Comparison of ENCODE assay signal across 1 cellular context in the genomic region with DNA sequence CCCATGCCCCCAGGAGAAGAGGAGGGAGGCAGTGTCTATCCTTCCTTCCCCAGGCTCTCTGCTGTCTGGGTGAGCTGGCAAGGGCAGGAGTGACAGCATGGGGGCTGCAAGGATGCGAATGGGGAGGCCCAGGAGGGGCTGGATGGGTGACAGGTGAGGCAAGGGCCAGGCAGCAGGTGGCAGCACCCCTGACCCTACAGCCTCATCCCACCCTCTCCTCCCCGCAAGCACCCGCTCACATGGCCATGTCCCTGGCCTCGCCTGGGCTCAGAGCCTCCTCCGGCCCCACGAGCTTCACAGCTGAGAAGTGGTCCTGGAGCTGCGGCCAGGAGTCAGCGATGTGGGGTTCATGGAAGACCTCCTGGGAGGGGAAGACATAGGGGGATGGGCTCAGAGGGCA.
A peak's percentile ranks its signal among the peaks of the same experiment; 100 is the strongest.
TF ChIP-seq lines count a peak whose summit lies in the region.

No MANE protein-coding gene starts in this region.

TF ChIP-seq in HepG2, 621 proteins besides CTCF, POLR2A, EP300 and RAD21:
- TF ChIP-seq ZNF383 (CRISPR knock-in tag; IDR thresholded peaks at IDR 0.05; ENCODE audit: borderline replicate concordance) (no peak), ASH2L (IDR thresholded peaks at IDR 0.05; ENCODE audit: insufficient read length, low read depth, low read length) (no peak), ARHGAP35 (CRISPR knock-in tag; IDR thresholded peaks at IDR 0.05; ENCODE audit: borderline replicate concordance) (no peak), STAG1 (CRISPR knock-in tag; IDR thresholded peaks at IDR 0.05) (0 out of 2 replicates have a peak, but pooled peaks have one; percentile 14), ZBTB38 (CRISPR knock-in tag; IDR thresholded peaks at IDR 0.05) (no peak), ZFP82 (CRISPR knock-in tag; IDR thresholded peaks at IDR 0.05; ENCODE audit: borderline replicate concordance) (no peak), ZZZ3 (CRISPR knock-in tag; IDR thresholded peaks at IDR 0.05; ENCODE audit: borderline replicate concordance) (no peak), AGO2 (optimal IDR thresholded peaks at IDR 0.05; ENCODE audit: low read depth, low read length) (peak; percentile 55), RBFOX2 (IDR thresholded peaks at IDR 0.05; ENCODE audit: low read depth, low read length) (peak; percentile 63), AGO1 (IDR thresholded peaks at IDR 0.05; ENCODE audit: low read depth, low read length, poor library complexity, severe bottlenecking) (peak; percentile 74), MED13 (CRISPR knock-in tag; IDR thresholded peaks at IDR 0.05) (no peak), SETDB1 (CRISPR knock-in tag; IDR thresholded peaks at IDR 0.05; ENCODE audit: borderline replicate concordance) (no peak), YY1 (IDR thresholded peaks at IDR 0.05; ENCODE audit: insufficient read depth, insufficient replicate concordance, low read depth, low read length) (no peak), TEAD3 (CRISPR knock-in tag; optimal IDR thresholded peaks at IDR 0.05; ENCODE audit: borderline replicate concordance) (no peak), ZNF124 (CRISPR knock-in tag; IDR thresholded peaks at IDR 0.05) (no peak), MIER3 (CRISPR knock-in tag; IDR thresholded peaks at IDR 0.05; ENCODE audit: borderline replicate concordance) (no peak)
- TF ChIP-seq, protein P1, sequence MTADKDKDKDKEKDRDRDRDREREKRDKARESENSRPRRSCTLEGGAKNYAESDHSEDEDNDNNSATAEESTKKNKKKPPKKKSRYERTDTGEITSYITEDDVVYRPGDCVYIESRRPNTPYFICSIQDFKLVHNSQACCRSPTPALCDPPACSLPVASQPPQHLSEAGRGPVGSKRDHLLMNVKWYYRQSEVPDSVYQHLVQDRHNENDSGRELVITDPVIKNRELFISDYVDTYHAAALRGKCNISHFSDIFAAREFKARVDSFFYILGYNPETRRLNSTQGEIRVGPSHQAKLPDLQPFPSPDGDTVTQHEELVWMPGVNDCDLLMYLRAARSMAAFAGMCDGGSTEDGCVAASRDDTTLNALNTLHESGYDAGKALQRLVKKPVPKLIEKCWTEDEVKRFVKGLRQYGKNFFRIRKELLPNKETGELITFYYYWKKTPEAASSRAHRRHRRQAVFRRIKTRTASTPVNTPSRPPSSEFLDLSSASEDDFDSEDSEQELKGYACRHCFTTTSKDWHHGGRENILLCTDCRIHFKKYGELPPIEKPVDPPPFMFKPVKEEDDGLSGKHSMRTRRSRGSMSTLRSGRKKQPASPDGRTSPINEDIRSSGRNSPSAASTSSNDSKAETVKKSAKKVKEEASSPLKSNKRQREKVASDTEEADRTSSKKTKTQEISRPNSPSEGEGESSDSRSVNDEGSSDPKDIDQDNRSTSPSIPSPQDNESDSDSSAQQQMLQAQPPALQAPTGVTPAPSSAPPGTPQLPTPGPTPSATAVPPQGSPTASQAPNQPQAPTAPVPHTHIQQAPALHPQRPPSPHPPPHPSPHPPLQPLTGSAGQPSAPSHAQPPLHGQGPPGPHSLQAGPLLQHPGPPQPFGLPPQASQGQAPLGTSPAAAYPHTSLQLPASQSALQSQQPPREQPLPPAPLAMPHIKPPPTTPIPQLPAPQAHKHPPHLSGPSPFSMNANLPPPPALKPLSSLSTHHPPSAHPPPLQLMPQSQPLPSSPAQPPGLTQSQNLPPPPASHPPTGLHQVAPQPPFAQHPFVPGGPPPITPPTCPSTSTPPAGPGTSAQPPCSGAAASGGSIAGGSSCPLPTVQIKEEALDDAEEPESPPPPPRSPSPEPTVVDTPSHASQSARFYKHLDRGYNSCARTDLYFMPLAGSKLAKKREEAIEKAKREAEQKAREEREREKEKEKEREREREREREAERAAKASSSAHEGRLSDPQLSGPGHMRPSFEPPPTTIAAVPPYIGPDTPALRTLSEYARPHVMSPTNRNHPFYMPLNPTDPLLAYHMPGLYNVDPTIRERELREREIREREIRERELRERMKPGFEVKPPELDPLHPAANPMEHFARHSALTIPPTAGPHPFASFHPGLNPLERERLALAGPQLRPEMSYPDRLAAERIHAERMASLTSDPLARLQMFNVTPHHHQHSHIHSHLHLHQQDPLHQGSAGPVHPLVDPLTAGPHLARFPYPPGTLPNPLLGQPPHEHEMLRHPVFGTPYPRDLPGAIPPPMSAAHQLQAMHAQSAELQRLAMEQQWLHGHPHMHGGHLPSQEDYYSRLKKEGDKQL (CRISPR knock-in tag; IDR thresholded peaks at IDR 0.05; ENCODE audit: low read depth), result no peak
- TF ChIP-seq, protein P2, sequence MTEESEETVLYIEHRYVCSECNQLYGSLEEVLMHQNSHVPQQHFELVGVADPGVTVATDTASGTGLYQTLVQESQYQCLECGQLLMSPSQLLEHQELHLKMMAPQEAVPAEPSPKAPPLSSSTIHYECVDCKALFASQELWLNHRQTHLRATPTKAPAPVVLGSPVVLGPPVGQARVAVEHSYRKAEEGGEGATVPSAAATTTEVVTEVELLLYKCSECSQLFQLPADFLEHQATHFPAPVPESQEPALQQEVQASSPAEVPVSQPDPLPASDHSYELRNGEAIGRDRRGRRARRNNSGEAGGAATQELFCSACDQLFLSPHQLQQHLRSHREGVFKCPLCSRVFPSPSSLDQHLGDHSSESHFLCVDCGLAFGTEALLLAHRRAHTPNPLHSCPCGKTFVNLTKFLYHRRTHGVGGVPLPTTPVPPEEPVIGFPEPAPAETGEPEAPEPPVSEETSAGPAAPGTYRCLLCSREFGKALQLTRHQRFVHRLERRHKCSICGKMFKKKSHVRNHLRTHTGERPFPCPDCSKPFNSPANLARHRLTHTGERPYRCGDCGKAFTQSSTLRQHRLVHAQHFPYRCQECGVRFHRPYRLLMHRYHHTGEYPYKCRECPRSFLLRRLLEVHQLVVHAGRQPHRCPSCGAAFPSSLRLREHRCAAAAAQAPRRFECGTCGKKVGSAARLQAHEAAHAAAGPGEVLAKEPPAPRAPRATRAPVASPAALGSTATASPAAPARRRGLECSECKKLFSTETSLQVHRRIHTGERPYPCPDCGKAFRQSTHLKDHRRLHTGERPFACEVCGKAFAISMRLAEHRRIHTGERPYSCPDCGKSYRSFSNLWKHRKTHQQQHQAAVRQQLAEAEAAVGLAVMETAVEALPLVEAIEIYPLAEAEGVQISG (CRISPR knock-in tag; IDR thresholded peaks at IDR 0.05), result no peak
- TF ChIP-seq, protein P3, sequence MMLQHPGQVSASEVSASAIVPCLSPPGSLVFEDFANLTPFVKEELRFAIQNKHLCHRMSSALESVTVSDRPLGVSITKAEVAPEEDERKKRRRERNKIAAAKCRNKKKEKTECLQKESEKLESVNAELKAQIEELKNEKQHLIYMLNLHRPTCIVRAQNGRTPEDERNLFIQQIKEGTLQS (CRISPR knock-in tag; IDR thresholded peaks at IDR 0.05), result no peak
- TF ChIP-seq, protein P4, sequence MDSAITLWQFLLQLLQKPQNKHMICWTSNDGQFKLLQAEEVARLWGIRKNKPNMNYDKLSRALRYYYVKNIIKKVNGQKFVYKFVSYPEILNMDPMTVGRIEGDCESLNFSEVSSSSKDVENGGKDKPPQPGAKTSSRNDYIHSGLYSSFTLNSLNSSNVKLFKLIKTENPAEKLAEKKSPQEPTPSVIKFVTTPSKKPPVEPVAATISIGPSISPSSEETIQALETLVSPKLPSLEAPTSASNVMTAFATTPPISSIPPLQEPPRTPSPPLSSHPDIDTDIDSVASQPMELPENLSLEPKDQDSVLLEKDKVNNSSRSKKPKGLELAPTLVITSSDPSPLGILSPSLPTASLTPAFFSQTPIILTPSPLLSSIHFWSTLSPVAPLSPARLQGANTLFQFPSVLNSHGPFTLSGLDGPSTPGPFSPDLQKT (CRISPR knock-in tag; IDR thresholded peaks at IDR 0.05; ENCODE audit: borderline replicate concordance), result no peak
- TF ChIP-seq, protein P5, sequence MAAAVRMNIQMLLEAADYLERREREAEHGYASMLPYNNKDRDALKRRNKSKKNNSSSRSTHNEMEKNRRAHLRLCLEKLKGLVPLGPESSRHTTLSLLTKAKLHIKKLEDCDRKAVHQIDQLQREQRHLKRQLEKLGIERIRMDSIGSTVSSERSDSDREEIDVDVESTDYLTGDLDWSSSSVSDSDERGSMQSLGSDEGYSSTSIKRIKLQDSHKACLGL (CRISPR knock-in tag; IDR thresholded peaks at IDR 0.05), result no peak
- TF ChIP-seq, protein P6, sequence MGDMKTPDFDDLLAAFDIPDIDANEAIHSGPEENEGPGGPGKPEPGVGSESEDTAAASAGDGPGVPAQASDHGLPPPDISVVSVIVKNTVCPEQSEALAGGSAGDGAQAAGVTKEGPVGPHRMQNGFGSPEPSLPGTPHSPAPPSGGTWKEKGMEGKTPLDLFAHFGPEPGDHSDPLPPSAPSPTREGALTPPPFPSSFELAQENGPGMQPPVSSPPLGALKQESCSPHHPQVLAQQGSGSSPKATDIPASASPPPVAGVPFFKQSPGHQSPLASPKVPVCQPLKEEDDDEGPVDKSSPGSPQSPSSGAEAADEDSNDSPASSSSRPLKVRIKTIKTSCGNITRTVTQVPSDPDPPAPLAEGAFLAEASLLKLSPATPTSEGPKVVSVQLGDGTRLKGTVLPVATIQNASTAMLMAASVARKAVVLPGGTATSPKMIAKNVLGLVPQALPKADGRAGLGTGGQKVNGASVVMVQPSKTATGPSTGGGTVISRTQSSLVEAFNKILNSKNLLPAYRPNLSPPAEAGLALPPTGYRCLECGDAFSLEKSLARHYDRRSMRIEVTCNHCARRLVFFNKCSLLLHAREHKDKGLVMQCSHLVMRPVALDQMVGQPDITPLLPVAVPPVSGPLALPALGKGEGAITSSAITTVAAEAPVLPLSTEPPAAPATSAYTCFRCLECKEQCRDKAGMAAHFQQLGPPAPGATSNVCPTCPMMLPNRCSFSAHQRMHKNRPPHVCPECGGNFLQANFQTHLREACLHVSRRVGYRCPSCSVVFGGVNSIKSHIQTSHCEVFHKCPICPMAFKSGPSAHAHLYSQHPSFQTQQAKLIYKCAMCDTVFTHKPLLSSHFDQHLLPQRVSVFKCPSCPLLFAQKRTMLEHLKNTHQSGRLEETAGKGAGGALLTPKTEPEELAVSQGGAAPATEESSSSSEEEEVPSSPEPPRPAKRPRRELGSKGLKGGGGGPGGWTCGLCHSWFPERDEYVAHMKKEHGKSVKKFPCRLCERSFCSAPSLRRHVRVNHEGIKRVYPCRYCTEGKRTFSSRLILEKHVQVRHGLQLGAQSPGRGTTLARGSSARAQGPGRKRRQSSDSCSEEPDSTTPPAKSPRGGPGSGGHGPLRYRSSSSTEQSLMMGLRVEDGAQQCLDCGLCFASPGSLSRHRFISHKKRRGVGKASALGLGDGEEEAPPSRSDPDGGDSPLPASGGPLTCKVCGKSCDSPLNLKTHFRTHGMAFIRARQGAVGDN (CRISPR knock-in tag; IDR thresholded peaks at IDR 0.05), result peak; percentile 30
- TF ChIP-seq, protein P7, sequence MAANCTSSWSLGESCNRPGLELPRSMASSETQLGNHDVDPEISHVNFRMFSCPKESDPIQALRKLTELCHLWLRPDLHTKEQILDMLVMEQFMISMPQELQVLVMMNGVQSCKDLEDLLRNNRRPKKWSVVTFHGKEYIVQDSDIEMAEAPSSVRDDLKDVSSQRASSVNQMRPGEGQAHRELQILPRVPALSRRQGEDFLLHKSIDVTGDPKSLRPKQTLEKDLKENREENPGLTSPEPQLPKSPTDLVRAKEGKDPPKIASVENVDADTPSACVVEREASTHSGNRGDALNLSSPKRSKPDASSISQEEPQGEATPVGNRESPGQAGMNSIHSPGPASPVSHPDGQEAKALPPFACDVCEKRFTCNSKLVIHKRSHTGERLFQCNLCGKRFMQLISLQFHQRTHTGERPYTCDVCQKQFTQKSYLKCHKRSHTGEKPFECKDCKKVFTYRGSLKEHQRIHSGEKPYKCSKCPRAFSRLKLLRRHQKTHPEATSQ (CRISPR knock-in tag; IDR thresholded peaks at IDR 0.05; ENCODE audit: borderline replicate concordance), result no peak
- TF ChIP-seq, protein P8, sequence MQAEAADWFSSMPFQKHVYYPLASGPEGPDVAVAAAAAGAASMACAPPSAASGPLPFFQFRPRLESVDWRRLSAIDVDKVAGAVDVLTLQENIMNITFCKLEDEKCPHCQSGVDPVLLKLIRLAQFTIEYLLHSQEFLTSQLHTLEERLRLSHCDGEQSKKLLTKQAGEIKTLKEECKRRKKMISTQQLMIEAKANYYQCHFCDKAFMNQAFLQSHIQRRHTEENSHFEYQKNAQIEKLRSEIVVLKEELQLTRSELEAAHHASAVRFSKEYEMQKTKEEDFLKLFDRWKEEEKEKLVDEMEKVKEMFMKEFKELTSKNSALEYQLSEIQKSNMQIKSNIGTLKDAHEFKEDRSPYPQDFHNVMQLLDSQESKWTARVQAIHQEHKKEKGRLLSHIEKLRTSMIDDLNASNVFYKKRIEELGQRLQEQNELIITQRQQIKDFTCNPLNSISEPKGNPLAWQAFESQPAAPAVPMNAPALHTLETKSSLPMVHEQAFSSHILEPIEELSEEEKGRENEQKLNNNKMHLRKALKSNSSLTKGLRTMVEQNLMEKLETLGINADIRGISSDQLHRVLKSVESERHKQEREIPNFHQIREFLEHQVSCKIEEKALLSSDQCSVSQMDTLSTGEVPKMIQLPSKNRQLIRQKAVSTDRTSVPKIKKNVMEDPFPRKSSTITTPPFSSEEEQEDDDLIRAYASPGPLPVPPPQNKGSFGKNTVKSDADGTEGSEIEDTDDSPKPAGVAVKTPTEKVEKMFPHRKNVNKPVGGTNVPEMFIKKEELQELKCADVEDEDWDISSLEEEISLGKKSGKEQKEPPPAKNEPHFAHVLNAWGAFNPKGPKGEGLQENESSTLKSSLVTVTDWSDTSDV (CRISPR knock-in tag; IDR thresholded peaks at IDR 0.05), result no peak
- TF ChIP-seq, protein P9, sequence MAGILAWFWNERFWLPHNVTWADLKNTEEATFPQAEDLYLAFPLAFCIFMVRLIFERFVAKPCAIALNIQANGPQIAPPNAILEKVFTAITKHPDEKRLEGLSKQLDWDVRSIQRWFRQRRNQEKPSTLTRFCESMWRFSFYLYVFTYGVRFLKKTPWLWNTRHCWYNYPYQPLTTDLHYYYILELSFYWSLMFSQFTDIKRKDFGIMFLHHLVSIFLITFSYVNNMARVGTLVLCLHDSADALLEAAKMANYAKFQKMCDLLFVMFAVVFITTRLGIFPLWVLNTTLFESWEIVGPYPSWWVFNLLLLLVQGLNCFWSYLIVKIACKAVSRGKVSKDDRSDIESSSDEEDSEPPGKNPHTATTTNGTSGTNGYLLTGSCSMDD (CRISPR knock-in tag; IDR thresholded peaks at IDR 0.05), result no peak
